In the genomic region with DNA sequence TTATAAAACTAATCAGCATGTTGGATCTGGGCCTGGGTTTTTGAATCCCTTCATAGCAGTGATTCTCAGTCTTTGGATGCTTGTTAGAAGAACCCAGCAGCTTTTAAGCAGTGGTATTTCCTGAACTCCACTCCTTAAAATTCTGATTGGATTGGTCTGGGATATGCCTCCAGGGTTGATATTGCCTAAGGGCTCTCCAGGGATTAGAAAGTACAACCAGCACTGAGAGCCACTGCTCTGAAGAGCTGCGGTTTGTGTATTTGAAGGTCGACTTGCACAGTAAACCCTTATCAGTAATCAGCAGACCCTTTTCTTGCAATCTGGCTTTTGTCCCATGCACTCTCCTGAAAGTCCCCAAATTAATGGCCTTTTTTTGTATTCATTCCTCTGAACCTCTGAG, we compare ENCODE assay signal across 17 cellular contexts. TPM values are rescaled to one million over a fixed set of nuclear protein-coding genes. Genes with fewer than 3 reads are reported as not detected.
DNase-seq lines count a peak whose midpoint lies in the region; ATAC-seq and TF ChIP-seq lines count a peak whose summit lies in the region.
"Had no signal": no experiment of that assay in that cellular context is flagged by ENCODE, and none has a peak within 500 bp of the region (broad histone marks: within the 10 kb centered on the region; RNA-seq: fewer than 3 reads in every experiment).

No MANE protein-coding gene starts in this region.

- H3K14ac ChIP-seq in mesenchymal stem cell (ENCODE audit: low read length in 2 of 2) = no peak overlapping the region

- no peak overlapping the region for H3K27ac ChIP-seq in mesenchymal stem cell (ENCODE audit: low read length, poor library complexity, severe bottlenecking)
- H3K27ac ChIP-seq: psoas muscle, WERI-Rb-1 had no signal

- no peak overlapping the region for H2BK120ac ChIP-seq in mesenchymal stem cell (ENCODE audit: low read depth, low read length)

- H3K36me3 Mint-ChIP-seq in osteocyte (ENCODE audit: unreplicated experiment) = no peaks in the 10 kb centered on the region
- H3K36me3 Mint-ChIP-seq: natural killer cell had no signal

- H2AK5ac ChIP-seq in mesenchymal stem cell (ENCODE audit: low read length, severe bottlenecking) = no peak overlapping the region

- H3K27ac Mint-ChIP-seq in osteocyte (ENCODE audit: unreplicated experiment) = no peak overlapping the region
- H3K27ac Mint-ChIP-seq: endodermal cell, natural killer cell had no signal

- no peak overlapping the region for H4K91ac ChIP-seq in mesenchymal stem cell (ENCODE audit: low read length)

- H3K4me1 ChIP-seq in BE2C (peaks cover 15% of the 10 kb centered on the region), mesenchymal stem cell (ENCODE audit: control insufficient read depth, insufficient read depth, low read depth, low read length) (no peaks in the 10 kb centered on the region)

- H2AFZ ChIP-seq in mesenchymal stem cell (ENCODE audit: low read depth, low read length) = no peak overlapping the region

- no peak overlapping the region for H4K8ac ChIP-seq in mesenchymal stem cell (ENCODE audit: low read length)

- no peaks in the 10 kb centered on the region for H3K27me3 Mint-ChIP-seq in osteocyte (ENCODE audit: unreplicated experiment)

- no peaks in the 10 kb centered on the region for H3K4me1 Mint-ChIP-seq in osteocyte (ENCODE audit: unreplicated experiment)

- peak overlapping the region in 1 of 2 experiments; percentile 33 for H2BK12ac ChIP-seq in mesenchymal stem cell (ENCODE audit: low read length in 2 of 2)

- no peak overlapping the region for H3K4me3 ChIP-seq in BE2C (ENCODE audit: low read depth, low read length)
- no peak overlapping the region for H3K4me3 ChIP-seq in NB4 (ENCODE audit: low read depth, low read length)
- H3K4me3 ChIP-seq in mesenchymal stem cell (ENCODE audit: insufficient read depth in 1 of 2, low read depth in 1 of 2, low read length in 2 of 2) = no peak overlapping the region
- H3K4me3 ChIP-seq: psoas muscle had no signal

- ATAC-seq in HG03469 (IDR thresholded peaks at IDR 0.05; ENCODE audit: unreplicated experiment) = no peak
- ATAC-seq: natural killer cell, Panc1 had no signal

- H3K27me3 ChIP-seq in BE2C (no peaks in the 10 kb centered on the region), mesenchymal stem cell (ENCODE audit: control insufficient read depth in 1 of 2, insufficient read depth in 1 of 2, low read length in 2 of 2) (no peaks in the 10 kb centered on the region)

- H2BK5ac ChIP-seq in mesenchymal stem cell (ENCODE audit: low read depth, low read length, poor library complexity, severe bottlenecking) = no peak overlapping the region

- no peaks in the 10 kb centered on the region for H3K36me3 ChIP-seq in BE2C
- no peaks in the 10 kb centered on the region for H3K36me3 ChIP-seq in mesenchymal stem cell (ENCODE audit: control insufficient read depth in 1 of 2, insufficient read depth in 2 of 2, low read depth in 1 of 2, low read length in 2 of 2)
- H3K36me3 ChIP-seq: WERI-Rb-1 had no signal

- TF ChIP-seq CTCF in BE2C (IDR thresholded peaks at IDR 0.05; ENCODE audit: low read depth, low read length) (no peak), NB4 (IDR thresholded peaks at IDR 0.05; ENCODE audit: low read depth, low read length) (no peak), osteocyte (IDR thresholded peaks at IDR 0.05) (no peak)

- no peak overlapping the region for H3K4me2 ChIP-seq in mesenchymal stem cell (ENCODE audit: low read length, poor library complexity, severe bottlenecking)

- no peak overlapping the region for H3K23ac ChIP-seq in mesenchymal stem cell (ENCODE audit: low read length in 2 of 2)

- no peak for TF ChIP-seq POLR2A in NB4 (IDR thresholded peaks at IDR 0.05; ENCODE audit: extremely low read depth, insufficient read length)

- no peak overlapping the region for H3K4ac ChIP-seq in mesenchymal stem cell (ENCODE audit: low read depth in 1 of 2, low read length in 2 of 2)

- no peak overlapping the region for H3K4me3 Mint-ChIP-seq in osteocyte (ENCODE audit: unreplicated experiment)
- H3K4me3 Mint-ChIP-seq: endodermal cell, natural killer cell had no signal

- no peak overlapping the region for H2BK15ac ChIP-seq in mesenchymal stem cell (ENCODE audit: low read depth, poor library complexity, severe bottlenecking)

- DNase-seq in BE2C = peak; percentile 75
- peak; percentile 88 for DNase-seq in NB4 (ENCODE audit: low read depth)
- peak; percentile 80 for DNase-seq in fibroblast of gingiva (ENCODE audit: low read depth)
- peak; percentile 57 for DNase-seq in mesenchymal stem cell
- no peak for DNase-seq in SHP77 treated with DMSO at 0.1 percent for 48 hours (lab: John Stamatoyannopoulos, UW)
- DNase-seq in central memory CD4-positive, alpha-beta T cell = no peak
- DNase-seq in osteocyte (ENCODE audit: extremely low spot score, unreplicated experiment) = no peak
- DNase-seq: AML-193, Calu3, endodermal cell, natural killer cell, NCI-H1694, NCI-H526 treated with DMSO at 0.1 percent for 48 hours, psoas muscle, WERI-Rb-1 had no signal

- H3K9ac ChIP-seq in mesenchymal stem cell (ENCODE audit: low read length) = no peak overlapping the region

- no peaks in the 10 kb centered on the region for H3K79me1 ChIP-seq in mesenchymal stem cell (replicated peaks; ENCODE audit: low read length, poor library complexity, severe bottlenecking)

- no peaks in the 10 kb centered on the region for H3K9me3 Mint-ChIP-seq in osteocyte (ENCODE audit: unreplicated experiment)
- H3K9me3 Mint-ChIP-seq: endodermal cell, natural killer cell had no signal

- peak overlapping the region in 1 of 2 experiments; percentile 54 for H3K18ac ChIP-seq in mesenchymal stem cell (ENCODE audit: low read depth in 1 of 2, low read length in 2 of 2)

- WGBS in mesenchymal stem cell = 4% methylated on average over 2 of the region's 2 CpGs

- H3K9me3 ChIP-seq in BE2C (no peaks in the 10 kb centered on the region), mesenchymal stem cell (ENCODE audit: control insufficient read depth, low read length) (no peaks in the 10 kb centered on the region)
- H3K9me3 ChIP-seq: psoas muscle had no signal

RNA-seq across cellular contexts. Expression of a gene that starts 17.0 kb away (rescaled TPM):
- polyA plus RNA-seq in BE2C (2012; ENCODE audit: insufficient read depth, insufficient read length, low read depth) = 23.4 TPM
- 159 TPM for polyA plus RNA-seq in mesenchymal stem cell (2013, experiment 1 of 2)
- polyA plus RNA-seq in mesenchymal stem cell (2013, experiment 2 of 2) = 180 TPM
- total RNA-seq in osteocyte = 161 and 169 TPM in 2 replicates

Comparison
In these comparisons a context has a peak if more than half of its experiments do, and no peak if none do; other contexts are left out.
1. DNase-seq: peak in BE2C (single experiment), NB4 (single experiment), fibroblast of gingiva (single experiment) and mesenchymal stem cell (single experiment); none in SHP77 treated with DMSO at 0.1 percent for 48 hours (single experiment), central memory CD4-positive, alpha-beta T cell (single experiment) and osteocyte (single experiment).